Comparison of ENCODE assay signal across 8 cellular contexts in genomic region chr4:122921971-122922876, GRCh38. TPM values are rescaled to one million over a fixed set of nuclear protein-coding genes. Genes with fewer than 3 reads are reported as not detected.
DNase-seq lines count a peak whose midpoint lies in the region; ATAC-seq and TF ChIP-seq lines count a peak whose summit lies in the region.

A gene with protein sequence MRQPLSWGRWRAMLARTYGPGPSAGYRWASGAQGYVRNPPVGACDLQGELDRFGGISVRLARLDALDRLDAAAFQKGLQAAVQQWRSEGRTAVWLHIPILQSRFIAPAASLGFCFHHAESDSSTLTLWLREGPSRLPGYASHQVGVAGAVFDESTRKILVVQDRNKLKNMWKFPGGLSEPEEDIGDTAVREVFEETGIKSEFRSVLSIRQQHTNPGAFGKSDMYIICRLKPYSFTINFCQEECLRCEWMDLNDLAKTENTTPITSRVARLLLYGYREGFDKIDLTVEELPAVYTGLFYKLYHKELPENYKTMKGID (minus strand): TSS chr4:122922597. CDS start chr4:122922572, 25 bp downstream.

- DNase-seq in BJ (ENCODE audit: low read depth) (no peak), NCI-H524 (lab: John Stamatoyannopoulos, UW) (peak; percentile 19 to 62), lung (ENCODE audit: low spot score) (peak; percentile 62)
- DNase-seq in activated CD4-positive, alpha-beta T cell treated with anti-CD3 and anti-CD28 coated beads, Interleukin-2, amount 50 U/mL, for 48 hours, result peak; percentile 41 to 54
- peak; percentile 6 for DNase-seq in effector CD4-positive, alpha-beta T cell
- peak; percentile 2 for DNase-seq in stimulated activated CD8-positive, alpha-beta memory T cell treated with anti-CD3 and anti-CD28 coated beads, Interleukin-15, amount 100 ng/mL, for 1 hour (ENCODE audit: low read depth)

- ATAC-seq in GM18909 (IDR thresholded peaks at IDR 0.05; ENCODE audit: poor library complexity, unreplicated experiment) (peak; percentile 76), HG03103 (IDR thresholded peaks at IDR 0.05; ENCODE audit: low read depth, unreplicated experiment) (peak; percentile 43), lung (ENCODE audit: insufficient read depth, low FRiP score) (peak; percentile 91)

- H3K4me3 ChIP-seq in BJ (ENCODE audit: low read depth, low read length) (peak within 1 kb of the TSS; percentile 76), lung (peak within 1 kb of the TSS; percentile 93)

- no peak for TF ChIP-seq CTCF in BJ (IDR thresholded peaks at IDR 0.05; ENCODE audit: insufficient read depth, low read depth, low read length)
- no peak for TF ChIP-seq CTCF in lung (IDR thresholded peaks at IDR 0.05; ENCODE audit: control extremely low read depth, extremely low read depth)

- H3K36me3 ChIP-seq in BJ (ENCODE audit: control insufficient read depth, insufficient read depth, low read length) (no peaks in the 10 kb centered on the region), lung (ENCODE audit: control insufficient read depth in 2 of 2, insufficient read depth in 2 of 2, low read length in 2 of 2) (no peaks in the 10 kb centered on the region)

- WGBS in lung, 2 donors, result 0% methylated on average over 63 of the region's 63 CpGs

- H3K27ac ChIP-seq in lung (ENCODE audit: low read depth in 1 of 2, low read length in 1 of 2), result peak within 1 kb of the TSS; percentile 82 to 89

- CTCF ChIA-PET in BJ (lab: Yijun Ruan, JAX), result interaction anchor here (0.7 to 2.4 kb wide), 7 partner anchors 9 to 185 kb away, joined by 3 to 13 read pairs (median 3); no protein-coding TSS in a partner anchor

- peaks cover 2 to 10% of the 10 kb centered on the region in 2 donors for H3K4me1 ChIP-seq in lung (ENCODE audit: control insufficient read depth in 2 of 2, insufficient read depth in 2 of 2, low read length in 2 of 2)

- POLR2A ChIA-PET in BJ (lab: Charles Lee), result no interaction called here

- H3K9me3 ChIP-seq in lung (ENCODE audit: control insufficient read depth in 2 of 2, insufficient read depth in 1 of 2, low read length in 1 of 2), result no peaks in the 10 kb centered on the region

- H3K27me3 ChIP-seq in BJ (ENCODE audit: control insufficient read depth, insufficient read depth, low read length), result no peaks in the 10 kb centered on the region
- no peaks in the 10 kb centered on the region for H3K27me3 ChIP-seq in lung (ENCODE audit: control insufficient read depth, insufficient read depth)

RNA-seq across cellular contexts. Expression of the gene that starts here (rescaled TPM):
- 2.4 and 4.3 TPM in 2 replicates for polyA plus RNA-seq in BJ (2011; rRNA removed)
- polyA minus RNA-seq in BJ (2011; rRNA and poly(A)+ RNA removed), result 0.76 and 0.82 TPM in 2 replicates
- total RNA-seq in lung, result 1 to 10 TPM; 6.7 TPM
- 1 to 10 TPM; 3.8 to 9.2 TPM for polyA plus RNA-seq in lung
